ENCODE assay signal across 19 cellular contexts in the genomic region with DNA sequence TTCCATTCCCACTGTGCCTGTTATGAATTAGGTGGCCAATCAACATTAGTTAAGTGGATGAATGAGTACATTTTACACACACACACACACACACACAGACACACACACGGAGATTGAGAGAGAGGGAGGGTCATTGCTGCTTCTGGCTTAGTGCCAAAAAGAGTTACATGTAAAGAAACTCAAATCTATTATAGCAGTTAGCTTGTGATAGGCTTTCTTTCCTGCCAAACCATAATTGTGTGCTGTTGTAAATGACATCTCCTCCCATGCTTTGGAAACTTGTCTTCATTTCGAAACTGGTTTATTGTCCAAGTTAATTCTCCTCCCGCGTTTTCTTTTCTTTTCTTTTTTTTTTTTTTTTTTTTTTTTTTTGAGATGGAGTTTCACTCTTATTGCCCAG. TPM values are rescaled to one million over a fixed set of nuclear protein-coding genes. Genes with fewer than 3 reads are reported as not detected.
DNase-seq lines count a peak whose midpoint lies in the region; ATAC-seq, FAIRE-seq and TF ChIP-seq lines count a peak whose summit lies in the region.
"Had no signal": no experiment of that assay in that cellular context is flagged by ENCODE, and none has a peak within 500 bp of the region (broad histone marks: within the 10 kb centered on the region; RNA-seq: fewer than 3 reads in every experiment).

No MANE protein-coding gene starts in this region.

- peak; percentile 10 for DNase-seq in NCI-H1105 treated with DMSO at 0.1 percent for 48 hours (lab: John Stamatoyannopoulos, UW)
- no peak for DNase-seq in NCI-H1105 (lab: John Stamatoyannopoulos, UW)
- DNase-seq in HepG2 (ENCODE audit: low spot score), result no peak
- no peak for DNase-seq in right lobe of liver
- peak; percentile 33 for DNase-seq in retina
- DNase-seq in CD8-positive, alpha-beta T cell, result no peak
- no peak for DNase-seq in GM13977 (ENCODE audit: low spot score)
- DNase-seq: CD8-positive, alpha-beta memory T cell; DMS53; GF-D8; GM23248 had no signal

- H3K9me3 ChIP-seq in HepG2 (ENCODE audit: low read length), result no peaks in the 10 kb centered on the region
- no peaks in the 10 kb centered on the region for H3K9me3 ChIP-seq in right lobe of liver
- no peaks in the 10 kb centered on the region for H3K9me3 ChIP-seq in CD8-positive, alpha-beta T cell (ENCODE audit: low read length)

- no peak overlapping the region for H3K27ac ChIP-seq in HepG2 (ENCODE audit: extremely low read length, insufficient read depth, low read length)
- H3K27ac ChIP-seq in right lobe of liver, result no peak overlapping the region
- no peak overlapping the region for H3K27ac ChIP-seq in CD8-positive, alpha-beta T cell (ENCODE audit: low read depth, low read length)
- H3K27ac ChIP-seq: 22Rv1, GM23248 had no signal

- no peaks in the 10 kb centered on the region for H3K4me1 Mint-ChIP-seq in CD8-positive, alpha-beta T cell (ENCODE audit: low read depth)
- H3K4me1 Mint-ChIP-seq: CD14-positive monocyte; CD8-positive, alpha-beta memory T cell; IgD-negative memory B cell had no signal

- no peak for ATAC-seq in HepG2
- no peak for ATAC-seq in right lobe of liver
- no peak for ATAC-seq in CD8-positive, alpha-beta T cell
- ATAC-seq: HCT116 had no signal

- BruUV-seq in HepG2 (replicated peaks; lab: Mats Ljungman, UMichigan), result no TSS peak

- CTCF ChIA-PET in HepG2 (lab: Yijun Ruan, JAX; ENCODE audit: low intra/inter-chr PET ratio, low total read pairs), result no interaction called here
- CTCF ChIA-PET in CD8-positive, alpha-beta T cell (lab: Charles Lee), result no interaction called here

- WGBS in HepG2 (ENCODE audit: low lambda C conversion rate), result 0% methylated on average over 4 of the region's 4 CpGs
- WGBS in right lobe of liver (ENCODE audit: insufficient coverage, low coverage, low lambda C conversion rate, missing lambda C conversion rate), result 63% methylated on average over 4 of the region's 4 CpGs

- in situ Hi-C loops in HepG2 (cut with HindIII; ENCODE audit: extremely low pct_ligation_motif_present, low pct_unique_long_range_greater_than_20kb) (no loop called here), GM13977 (cut with MboI; ENCODE audit: low pct_unique_long_range_greater_than_20kb, low sequenced_read_pairs, unreplicated experiment) (no loop called here)

- H3K27me3 ChIP-seq in HepG2 (ENCODE audit: control insufficient read depth in 1 of 2, insufficient read depth in 2 of 2, low read length in 2 of 2), result peaks cover 0 to 11% of the 10 kb centered on the region in 2 experiments; a peak in 2 of 5 replicates
- no peaks in the 10 kb centered on the region for H3K27me3 ChIP-seq in right lobe of liver
- no peaks in the 10 kb centered on the region for H3K27me3 ChIP-seq in CD8-positive, alpha-beta T cell (ENCODE audit: insufficient read depth, low read length)

- no peak overlapping the region for H3K4me3 ChIP-seq in HepG2 (replicated peaks in 1 of 3; ENCODE audit: insufficient read depth in 1 of 3, low read depth in 2 of 3, low read length in 3 of 3)
- no peak overlapping the region for H3K4me3 ChIP-seq in right lobe of liver
- no peak overlapping the region for H3K4me3 ChIP-seq in CD8-positive, alpha-beta T cell (ENCODE audit: low read depth, low read length)
- H3K4me3 ChIP-seq: GM23248 had no signal

- H3K4me3 Mint-ChIP-seq in CD8-positive, alpha-beta T cell, result no peak overlapping the region
- H3K4me3 Mint-ChIP-seq: CD14-positive monocyte; CD8-positive, alpha-beta memory T cell; IgD-negative memory B cell had no signal

- no peaks in the 10 kb centered on the region for H3K4me1 ChIP-seq in HepG2 (ENCODE audit: insufficient read depth, low read length)
- no peaks in the 10 kb centered on the region for H3K4me1 ChIP-seq in right lobe of liver
- no peaks in the 10 kb centered on the region for H3K4me1 ChIP-seq in CD8-positive, alpha-beta T cell (ENCODE audit: insufficient read depth, low read length)

- H2AFZ ChIP-seq in HepG2 (ENCODE audit: low read length), result no peak overlapping the region
- H2AFZ ChIP-seq: GM23248 had no signal

- H3K36me3 Mint-ChIP-seq in CD8-positive, alpha-beta T cell, result no peaks in the 10 kb centered on the region
- H3K36me3 Mint-ChIP-seq: CD14-positive monocyte; CD8-positive, alpha-beta memory T cell had no signal

- no peak for TF ChIP-seq CTCF in HepG2 (CRISPR knock-in tag; IDR thresholded peaks at IDR 0.05)
- TF ChIP-seq CTCF in right lobe of liver (IDR thresholded peaks at IDR 0.05), result no peak
- TF ChIP-seq CTCF in CD8-positive, alpha-beta T cell (IDR thresholded peaks at IDR 0.05), result no peak
- TF ChIP-seq CTCF in GM13977 (IDR thresholded peaks at IDR 0.05; ENCODE audit: extremely low read depth, insufficient read depth, missing control alignments), result no peak

- no peak overlapping the region for H3K27ac Mint-ChIP-seq in CD8-positive, alpha-beta T cell
- H3K27ac Mint-ChIP-seq: CD14-positive monocyte; CD8-positive, alpha-beta memory T cell; IgD-negative memory B cell had no signal

- H3K4me2 ChIP-seq in HepG2 (ENCODE audit: low read depth, low read length), result no peak overlapping the region

- POLR2A ChIA-PET in HepG2 (lab: Yijun Ruan, JAX), result no interaction called here
- POLR2A ChIA-PET in CD8-positive, alpha-beta T cell (lab: Charles Lee), result no interaction called here

- H3K36me3 ChIP-seq in HepG2 (replicated peaks in 1 of 2; ENCODE audit: control insufficient read depth in 1 of 2, insufficient read depth in 2 of 2, low read length in 2 of 2), result no peaks in the 10 kb centered on the region
- no peaks in the 10 kb centered on the region for H3K36me3 ChIP-seq in right lobe of liver
- H3K36me3 ChIP-seq in CD8-positive, alpha-beta T cell (ENCODE audit: insufficient read depth, low read length), result no peaks in the 10 kb centered on the region

- H3K27me3 Mint-ChIP-seq in CD8-positive, alpha-beta T cell (ENCODE audit: low read depth), result peaks cover 8% of the 10 kb centered on the region

- TF ChIP-seq RAD21 in HepG2 (CRISPR knock-in tag; IDR thresholded peaks at IDR 0.05), result no peak

- H3K9ac ChIP-seq in HepG2 (ENCODE audit: insufficient read depth, low read depth, low read length), result no peak overlapping the region
- H3K9ac ChIP-seq: GM23248 had no signal

- no peak for TF ChIP-seq POLR2A in HepG2 (IDR thresholded peaks at IDR 0.05; ENCODE audit: insufficient read depth in 1 of 2, low read depth in 2 of 2, low read length in 2 of 2)
- no peak for TF ChIP-seq POLR2A in right lobe of liver (IDR thresholded peaks at IDR 0.05)

- TF ChIP-seq EP300 in HepG2 (IDR thresholded peaks at IDR 0.05; ENCODE audit: low read depth in 2 of 2, low read length in 2 of 2) (no peak), HepG2 (CRISPR knock-in tag; IDR thresholded peaks at IDR 0.05; ENCODE audit: borderline replicate concordance) (no peak)

- no peak for FAIRE-seq in HepG2 (lab: Jason Lieb, UNC)
- FAIRE-seq: H54 had no signal

- H4K20me1 ChIP-seq in HepG2 (ENCODE audit: insufficient read depth, low read length), result no peaks in the 10 kb centered on the region

- no peaks in the 10 kb centered on the region for H3K79me2 ChIP-seq in HepG2 (ENCODE audit: insufficient read depth, low read length)

- intact Hi-C loops in HepG2 (cut with micrococcal nuclease; ENCODE audit: unreplicated experiment) (no loop called here), right lobe of liver (cut with DNase I) (no loop called here)
- intact Hi-C loops in CD8-positive, alpha-beta T cell (cut with DNase I, micrococcal nuclease), result no loop called here

- no peaks in the 10 kb centered on the region for H3K9me3 Mint-ChIP-seq in CD8-positive, alpha-beta T cell

RNA-seq across cellular contexts. Expression of a gene that starts 1.4 kb away (rescaled TPM):
- not detected in 2 replicates for total RNA-seq in HepG2 (2016; rRNA removed; fragmentation: Illumina TruSeq; extraction: Trizol)
- not detected in 2 replicates for total RNA-seq in HepG2 (2016; cell fraction: cytosol; rRNA removed; fragmentation: Illumina TruSeq; extraction: Trizol; ENCODE audit: low read depth)
- not detected in 2 replicates for total RNA-seq in HepG2 (2016; cell fraction: insoluble cytoplasmic fraction; rRNA removed; fragmentation: Illumina TruSeq; extraction: Trizol)
- not detected in 2 replicates for total RNA-seq in HepG2 (2016; cell fraction: membrane; rRNA removed; fragmentation: Illumina TruSeq; extraction: Trizol)
- total RNA-seq in HepG2 (2016; cell fraction: nucleus; rRNA removed; fragmentation: Illumina TruSeq; extraction: Trizol), result not detected in 2 replicates
- not detected in 2 replicates for polyA plus RNA-seq in HepG2 (2011; rRNA removed)
- polyA plus RNA-seq in HepG2 (2011; cell fraction: cytosol; rRNA removed), result not detected in 2 replicates
- polyA plus RNA-seq in HepG2 (2011; cell fraction: nucleus; rRNA removed), result not detected in 2 replicates
- not detected in 2 replicates for polyA plus RNA-seq in HepG2 (2012)
- not detected in 2 replicates for polyA plus RNA-seq in HepG2 (2016; cell fraction: cytosol; fragmentation: Illumina TruSeq; extraction: Trizol; ENCODE audit: low read depth)
- not detected in 2 replicates for polyA plus RNA-seq in HepG2 (2016; cell fraction: insoluble cytoplasmic fraction; fragmentation: Illumina TruSeq; extraction: Trizol; ENCODE audit: low read depth)
- polyA plus RNA-seq in HepG2 (2016; cell fraction: membrane; fragmentation: Illumina TruSeq; extraction: Trizol; ENCODE audit: low read depth), result not detected in 2 replicates
- not detected in 2 replicates for polyA plus RNA-seq in HepG2 (2016; cell fraction: nucleus; fragmentation: Illumina TruSeq; extraction: Trizol; ENCODE audit: insufficient read depth, low read depth)
- polyA minus RNA-seq in HepG2 (2011; rRNA and poly(A)+ RNA removed; ENCODE audit: low replicate concordance), result not detected in 2 replicates
- not detected in 2 replicates for polyA minus RNA-seq in HepG2 (2011; cell fraction: cytosol; rRNA and poly(A)+ RNA removed)
- not detected in 2 replicates for polyA minus RNA-seq in HepG2 (2011; cell fraction: nucleus; rRNA and poly(A)+ RNA removed)
- not detected for total RNA-seq in right lobe of liver
- total RNA-seq in CD8-positive, alpha-beta T cell, result not detected
- total RNA-seq: A673; CD8-positive, alpha-beta memory T cell; GM23248; HT-29 had no signal
- polyA plus RNA-seq: BJ; CD14-positive monocyte; CD8-positive, alpha-beta memory T cell; GM23248; IgD-negative memory B cell had no signal

RNA-seq across cellular contexts. Expression of a gene that starts 36.3 kb away (rescaled TPM):
- total RNA-seq in HepG2 (2016; rRNA removed; fragmentation: Illumina TruSeq; extraction: Trizol) (not detected in 2 replicates), right lobe of liver (under 1 TPM; 0.02 to 0.43 (median 0.16) TPM)
- not detected in 2 replicates for total RNA-seq in HepG2 (2016; cell fraction: cytosol; rRNA removed; fragmentation: Illumina TruSeq; extraction: Trizol; ENCODE audit: low read depth)
- not detected in 2 replicates for total RNA-seq in HepG2 (2016; cell fraction: insoluble cytoplasmic fraction; rRNA removed; fragmentation: Illumina TruSeq; extraction: Trizol)
- not detected in 2 replicates for total RNA-seq in HepG2 (2016; cell fraction: membrane; rRNA removed; fragmentation: Illumina TruSeq; extraction: Trizol)
- total RNA-seq in HepG2 (2016; cell fraction: nucleus; rRNA removed; fragmentation: Illumina TruSeq; extraction: Trizol), result not detected in 2 replicates
- not detected in 2 replicates for polyA plus RNA-seq in HepG2 (2011; rRNA removed)
- not detected in 2 replicates for polyA plus RNA-seq in HepG2 (2011; cell fraction: cytosol; rRNA removed)
- polyA plus RNA-seq in HepG2 (2011; cell fraction: nucleus; rRNA removed), result not detected in 2 replicates
- not detected in 2 replicates for polyA plus RNA-seq in HepG2 (2012)
- polyA plus RNA-seq in HepG2 (2016; cell fraction: cytosol; fragmentation: Illumina TruSeq; extraction: Trizol; ENCODE audit: low read depth), result not detected in 2 replicates
- polyA plus RNA-seq in HepG2 (2016; cell fraction: insoluble cytoplasmic fraction; fragmentation: Illumina TruSeq; extraction: Trizol; ENCODE audit: low read depth), result not detected in 2 replicates
- polyA plus RNA-seq in HepG2 (2016; cell fraction: membrane; fragmentation: Illumina TruSeq; extraction: Trizol; ENCODE audit: low read depth), result not detected in 2 replicates
- not detected in 2 replicates for polyA plus RNA-seq in HepG2 (2016; cell fraction: nucleus; fragmentation: Illumina TruSeq; extraction: Trizol; ENCODE audit: insufficient read depth, low read depth)
- 15.8 TPM in 1 of 2 replicates, not detected in the other for polyA minus RNA-seq in HepG2 (2011; rRNA and poly(A)+ RNA removed; ENCODE audit: low replicate concordance)
- not detected in 2 replicates for polyA minus RNA-seq in HepG2 (2011; cell fraction: cytosol; rRNA and poly(A)+ RNA removed)
- polyA minus RNA-seq in HepG2 (2011; cell fraction: nucleus; rRNA and poly(A)+ RNA removed), result not detected in 2 replicates
- not detected for total RNA-seq in CD8-positive, alpha-beta T cell
- total RNA-seq: GM23248, HT-29 had no signal
- polyA plus RNA-seq: BJ, CD14-positive monocyte, GM23248, IgD-negative memory B cell had no signal

Comparison
In these comparisons a context has a peak if more than half of its experiments do, and no peak if none do; other contexts are left out.
1. DNase-seq: peak in NCI-H1105 treated with DMSO at 0.1 percent for 48 hours (single experiment) and retina (single experiment); none in NCI-H1105 (single experiment), HepG2 (single experiment), right lobe of liver (0 of 3), CD8-positive, alpha-beta T cell (0 of 7) and GM13977 (single experiment).